Comparison of ENCODE assay signal across 15 cellular contexts in genomic region chr2:136381245-136381644, GRCh38.
A peak's percentile ranks its signal among the peaks of the same experiment; 100 is the strongest.
DNase-seq lines count a peak whose midpoint lies in the region; ATAC-seq lines count a peak whose summit lies in the region.
"Had no signal": no experiment of that assay in that cellular context is flagged by ENCODE, and none has a peak within 500 bp of the region (broad histone marks: within the 10 kb centered on the region; RNA-seq: fewer than 3 reads in every experiment).

No MANE protein-coding gene starts in this region.

- no peaks in the 10 kb centered on the region for H3K27me3 ChIP-seq in SJCRH30
- H3K27me3 ChIP-seq: stomach, vagina had no signal

- H3K9me3 Mint-ChIP-seq in activated naive CD4-positive, alpha-beta T cell treated with anti-CD3 and anti-CD28 coated beads, Interleukin-2, amount 50 U/mL, for 24 hours: no peaks in the 10 kb centered on the region
- H3K9me3 Mint-ChIP-seq in dendritic cell treated with granulocyte-macrophage colony-stimulating factor and Interleukin-4, amounts not matched to agents 40 ng/mL and 50 ng/mL, for 4 days: no peaks in the 10 kb centered on the region

- H3K36me3 ChIP-seq in SJCRH30: no peaks in the 10 kb centered on the region
- H3K36me3 ChIP-seq: stomach, vagina had no signal

- H3K9me3 ChIP-seq in SJCRH30 (replicated peaks): no peaks in the 10 kb centered on the region
- H3K9me3 ChIP-seq: stomach, vagina had no signal

- ATAC-seq in GM21529 (IDR thresholded peaks at IDR 0.05; ENCODE audit: unreplicated experiment) (no peak), HG03469 (IDR thresholded peaks at IDR 0.05; ENCODE audit: unreplicated experiment) (no peak)

- no peaks in the 10 kb centered on the region for H3K27me3 Mint-ChIP-seq in activated naive CD4-positive, alpha-beta T cell treated with anti-CD3 and anti-CD28 coated beads, Interleukin-2, amount 50 U/mL, for 24 hours
- no peaks in the 10 kb centered on the region for H3K27me3 Mint-ChIP-seq in dendritic cell treated with granulocyte-macrophage colony-stimulating factor and Interleukin-4, amounts not matched to agents 40 ng/mL and 50 ng/mL, for 4 days

- peaks cover 63% of the 10 kb centered on the region for H3K4me1 Mint-ChIP-seq in activated naive CD4-positive, alpha-beta T cell treated with anti-CD3 and anti-CD28 coated beads, Interleukin-2, amount 50 U/mL, for 24 hours
- peaks cover 38% of the 10 kb centered on the region for H3K4me1 Mint-ChIP-seq in dendritic cell treated with granulocyte-macrophage colony-stimulating factor and Interleukin-4, amounts not matched to agents 40 ng/mL and 50 ng/mL, for 4 days (ENCODE audit: low read depth)

- H3K27ac ChIP-seq in SJCRH30: peak overlapping the region; percentile 76
- H3K27ac ChIP-seq: vagina had no signal

- DNase-seq in activated naive CD4-positive, alpha-beta T cell (lab: John Stamatoyannopoulos, UW): no peak
- DNase-seq in SJCRH30: no peak
- DNase-seq in NCI-H69 (lab: John Stamatoyannopoulos, UW): no peak
- DNase-seq in NCI-H82 (lab: John Stamatoyannopoulos, UW): no peak
- DNase-seq: central memory CD4-positive, alpha-beta T cell; DMS 273 treated with DMSO at 0.1 percent for 48 hours; hippocampal formation; NCI-H1105 treated with DMSO at 0.1 percent for 48 hours; NCI-H2171 treated with DMSO at 0.1 percent for 48 hours; stomach had no signal

- no peak overlapping the region for H3K4me3 ChIP-seq in SJCRH30
- H3K4me3 ChIP-seq: stomach, vagina had no signal

- peak overlapping the region; percentile 80 for H3K27ac Mint-ChIP-seq in activated naive CD4-positive, alpha-beta T cell treated with anti-CD3 and anti-CD28 coated beads, Interleukin-2, amount 50 U/mL, for 24 hours
- H3K27ac Mint-ChIP-seq in dendritic cell treated with granulocyte-macrophage colony-stimulating factor and Interleukin-4, amounts not matched to agents 40 ng/mL and 50 ng/mL, for 4 days: peak overlapping the region; percentile 32

- intact Hi-C loops in dendritic cell treated with granulocyte-macrophage colony-stimulating factor and Interleukin-4, amounts not matched to agents 40 ng/mL and 50 ng/mL, for 4 days (cut with micrococcal nuclease): no loop called here

- peak overlapping the region; percentile 68 for H3K4me3 Mint-ChIP-seq in activated naive CD4-positive, alpha-beta T cell treated with anti-CD3 and anti-CD28 coated beads, Interleukin-2, amount 50 U/mL, for 24 hours
- no peak overlapping the region for H3K4me3 Mint-ChIP-seq in dendritic cell treated with granulocyte-macrophage colony-stimulating factor and Interleukin-4, amounts not matched to agents 40 ng/mL and 50 ng/mL, for 4 days

- peaks cover 69% of the 10 kb centered on the region for H3K4me1 ChIP-seq in SJCRH30

- no peaks in the 10 kb centered on the region for H3K36me3 Mint-ChIP-seq in activated naive CD4-positive, alpha-beta T cell treated with anti-CD3 and anti-CD28 coated beads, Interleukin-2, amount 50 U/mL, for 24 hours
- no peaks in the 10 kb centered on the region for H3K36me3 Mint-ChIP-seq in dendritic cell treated with granulocyte-macrophage colony-stimulating factor and Interleukin-4, amounts not matched to agents 40 ng/mL and 50 ng/mL, for 4 days (ENCODE audit: low read depth)
